Comparison of ENCODE assay signal across 24 cellular contexts in the genomic region with DNA sequence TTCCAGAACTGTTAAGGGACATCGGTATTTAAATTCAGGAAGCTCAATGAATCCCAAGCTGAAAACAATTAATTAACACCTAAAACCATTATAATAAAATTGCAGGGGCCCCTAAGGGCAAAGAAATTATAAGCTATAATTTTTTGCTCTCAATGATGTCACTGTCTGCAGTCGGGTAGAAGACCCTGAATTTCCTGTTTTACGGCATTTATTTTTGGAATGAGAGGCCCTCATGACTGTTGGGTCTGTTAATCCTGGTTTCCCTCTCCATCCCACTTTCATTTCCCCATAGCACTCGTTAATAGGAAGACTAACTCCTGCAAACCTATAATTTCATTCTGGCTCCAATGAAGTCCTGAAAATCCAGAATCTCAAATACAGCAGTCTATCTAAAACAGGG. TPM values are rescaled to one million over a fixed set of nuclear protein-coding genes. Genes with fewer than 3 reads are reported as not detected.
"Had no signal": no experiment of that assay in that cellular context is flagged by ENCODE, and none has a peak within 500 bp of the region (broad histone marks: within the 10 kb centered on the region; RNA-seq: fewer than 3 reads in every experiment).

No MANE protein-coding gene starts in this region.

- DNase-seq: activated CD4-positive, alpha-beta memory T cell treated with anti-CD3 and anti-CD28 coated beads, Interleukin-2, amount 10 ng/mL, durations not matched to agents 7 days and 5 days; activated CD4-positive, alpha-beta T cell treated with anti-CD3 and anti-CD28 coated beads for 36 hours; activated CD4-positive, alpha-beta T cell treated with anti-CD3 and anti-CD28 coated beads, Interleukin-2, amount 50 U/mL, for 1 hour; activated gamma-delta T cell; activated naive CD4-positive, alpha-beta T cell treated with anti-CD3 and anti-CD28 coated beads for 36 hours; activated T-cell treated with anti-CD3 and anti-CD28 coated beads for 4 hours; activated T-cell treated with anti-CD3 and anti-CD28 coated beads, Interleukin-2, amount 50 U/mL, for 48 hours; amygdala; MG63; NCI-H1105 treated with DMSO at 0.1 percent for 48 hours; NCI-H146; NCI-H187 treated with DMSO at 0.1 percent for 48 hours; NCI-H2081 treated with DMSO at 0.1 percent for 48 hours; NCI-H2171; NCI-H2227 treated with DMSO at 0.1 percent for 48 hours; NCI-H446 treated with DMSO at 0.1 percent for 48 hours; NCI-H526; SIG-M5; T-cell; T-helper 2 cell; T1000 had no signal

- H3K27me3 ChIP-seq: MG63 had no signal

- H3K9me3 ChIP-seq: MG63 had no signal

- ATAC-seq: activated CD4-positive, alpha-beta T cell treated with anti-CD3 and anti-CD28 coated beads for 36 hours; activated T-helper 17 cell treated with anti-CD3 and anti-CD28 coated beads, Interleukin-2, amount 50 U/mL, for 72 hours; T-cell had no signal

- H3K27ac ChIP-seq: VCaP had no signal

- H3K36me3 ChIP-seq: MG63 had no signal

- H3K4me3 ChIP-seq: MG63 had no signal

RNA-seq across cellular contexts. Expression of a gene that starts 25.8 kb away (rescaled TPM):
- total RNA-seq: activated CD4-positive, alpha-beta memory T cell treated with anti-CD3 and anti-CD28 coated beads, Interleukin-2, amount 10 ng/mL, durations not matched to agents 7 days and 5 days; activated CD4-positive, alpha-beta T cell treated with anti-CD3 and anti-CD28 coated beads for 36 hours; activated CD8-positive, alpha-beta memory T cell treated with anti-CD3 and anti-CD28 coated beads for 36 hours; activated naive CD4-positive, alpha-beta T cell treated with anti-CD3 and anti-CD28 coated beads for 36 hours; activated T-helper 17 cell treated with anti-CD3 and anti-CD28 coated beads, Interleukin-2, amount 50 U/mL, for 72 hours; T-cell had no signal
